28 cellular contexts compared by ENCODE assay signal in the genomic region with DNA sequence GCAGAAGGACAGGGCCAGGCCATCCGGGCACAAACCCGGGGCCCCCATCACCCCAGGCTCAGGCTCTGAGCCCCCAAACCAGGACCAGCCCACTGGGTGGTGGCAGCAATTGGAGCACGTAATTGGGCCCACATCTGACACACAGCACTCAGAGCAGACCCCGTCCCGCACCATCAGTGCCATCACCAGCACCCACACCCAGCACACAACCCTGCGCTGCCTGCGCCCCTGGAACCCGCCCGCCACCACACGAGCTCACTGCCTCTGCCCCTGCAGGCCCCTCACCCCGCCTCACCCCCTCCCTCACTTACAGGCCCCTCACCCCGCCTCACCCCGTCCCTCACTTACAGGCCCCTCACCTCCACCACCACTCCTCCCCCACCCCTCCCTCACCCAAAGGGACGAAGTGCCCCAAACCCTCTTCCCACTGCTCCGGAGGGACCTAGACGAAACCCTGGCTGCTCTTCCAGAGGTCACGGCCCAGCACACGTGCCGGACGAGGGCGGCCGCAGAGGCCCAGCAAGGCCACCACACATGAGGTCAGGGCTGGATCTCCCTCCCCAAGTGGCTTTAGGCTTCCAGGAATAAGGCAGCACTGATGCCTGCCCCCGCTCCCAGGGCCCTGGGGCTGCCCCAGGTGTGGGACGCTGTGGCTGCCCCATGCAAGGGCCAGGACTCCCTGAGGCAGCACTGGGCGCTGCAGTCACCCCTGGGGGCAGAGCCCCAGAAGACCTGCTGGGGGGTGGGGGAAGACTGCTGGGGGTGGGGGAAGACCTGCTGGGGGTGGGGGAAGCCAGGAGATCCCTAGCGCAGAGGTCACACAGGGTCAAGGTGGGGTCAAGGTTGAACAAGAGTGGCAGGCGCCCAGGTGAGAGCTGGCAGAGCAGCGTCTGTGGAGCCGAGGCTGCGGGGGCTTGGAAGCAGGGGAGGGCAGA. TPM values are rescaled to one million over a fixed set of nuclear protein-coding genes. Genes with fewer than 3 reads are reported as not detected.
"Had no signal": no experiment of that assay in that cellular context is flagged by ENCODE, and none has a peak within 500 bp of the region (broad histone marks: within the 10 kb centered on the region; RNA-seq: fewer than 3 reads in every experiment).

No MANE protein-coding gene starts in this region.

- FAIRE-seq: endometrium, frontal cortex, islet of Langerhans, small intestine had no signal

- H3K9me3 Mint-ChIP-seq: naive thymus-derived CD4-positive, alpha-beta T cell had no signal

- H3K9me3 ChIP-seq: heart right ventricle, ovary, right atrium auricular region, testis, tibial nerve, upper lobe of right lung, vagina had no signal

- H3K27ac ChIP-seq: coronary artery, heart right ventricle, ovary, right atrium auricular region, testis, tibial nerve, upper lobe of right lung, vagina had no signal

- H3K27ac Mint-ChIP-seq: naive thymus-derived CD4-positive, alpha-beta T cell had no signal

- H3K4me3 ChIP-seq: coronary artery, heart right ventricle, ovary, right atrium auricular region, testis, tibial nerve, upper lobe of right lung, vagina had no signal

- H3K4me3 Mint-ChIP-seq: naive thymus-derived CD4-positive, alpha-beta T cell had no signal

- DNase-seq: effector CD8-positive, alpha-beta T cell; heart right ventricle; hypothalamus; kidney glomerular epithelial cell; naive thymus-derived CD4-positive, alpha-beta T cell; nucleus accumbens; ovary; small intestine; stimulated activated CD4-positive, alpha-beta T cell treated with anti-CD3 and anti-CD28 coated beads, Interleukin-12 subunit alpha, Interleukin-12 subunit beta, amount 100 ng/mL, for 4 hours; stimulated activated naive CD4-positive, alpha-beta T cell treated with Interleukin-2 at 50 U/mL for 16 hours; testis; upper lobe of right lung had no signal

- H3K27me3 ChIP-seq: ovary, right atrium auricular region, testis had no signal

- ATAC-seq: esophagus mucosa; heart right ventricle; naive thymus-derived CD4-positive, alpha-beta T cell; upper lobe of right lung had no signal

- H3K36me3 ChIP-seq: heart right ventricle, ovary, right atrium auricular region, tibial nerve, upper lobe of right lung, vagina had no signal

- H3K36me3 Mint-ChIP-seq: naive thymus-derived CD4-positive, alpha-beta T cell had no signal

- H3K4me1 ChIP-seq: testis had no signal

RNA-seq across cellular contexts. Expression of a gene that starts 22.4 kb away (rescaled TPM):
- total RNA-seq: dermis microvascular lymphatic vessel endothelial cell, esophagus mucosa, fibroblast of lung, glomerular endothelial cell, liver, lung microvascular endothelial cell, mesenteric fat pad, ovary, posterior vena cava, right atrium auricular region, subcutaneous adipose tissue, tibial nerve, upper lobe of right lung had no signal
- polyA plus RNA-seq: fibroblast of lung; liver; naive thymus-derived CD4-positive, alpha-beta T cell; ovary had no signal

RNA-seq across cellular contexts. Expression of a gene that starts 48.8 kb away (rescaled TPM):
- total RNA-seq: subcutaneous adipose tissue, tibial nerve had no signal
